ENCODE assay signal across 8 cellular contexts in the genomic region with DNA sequence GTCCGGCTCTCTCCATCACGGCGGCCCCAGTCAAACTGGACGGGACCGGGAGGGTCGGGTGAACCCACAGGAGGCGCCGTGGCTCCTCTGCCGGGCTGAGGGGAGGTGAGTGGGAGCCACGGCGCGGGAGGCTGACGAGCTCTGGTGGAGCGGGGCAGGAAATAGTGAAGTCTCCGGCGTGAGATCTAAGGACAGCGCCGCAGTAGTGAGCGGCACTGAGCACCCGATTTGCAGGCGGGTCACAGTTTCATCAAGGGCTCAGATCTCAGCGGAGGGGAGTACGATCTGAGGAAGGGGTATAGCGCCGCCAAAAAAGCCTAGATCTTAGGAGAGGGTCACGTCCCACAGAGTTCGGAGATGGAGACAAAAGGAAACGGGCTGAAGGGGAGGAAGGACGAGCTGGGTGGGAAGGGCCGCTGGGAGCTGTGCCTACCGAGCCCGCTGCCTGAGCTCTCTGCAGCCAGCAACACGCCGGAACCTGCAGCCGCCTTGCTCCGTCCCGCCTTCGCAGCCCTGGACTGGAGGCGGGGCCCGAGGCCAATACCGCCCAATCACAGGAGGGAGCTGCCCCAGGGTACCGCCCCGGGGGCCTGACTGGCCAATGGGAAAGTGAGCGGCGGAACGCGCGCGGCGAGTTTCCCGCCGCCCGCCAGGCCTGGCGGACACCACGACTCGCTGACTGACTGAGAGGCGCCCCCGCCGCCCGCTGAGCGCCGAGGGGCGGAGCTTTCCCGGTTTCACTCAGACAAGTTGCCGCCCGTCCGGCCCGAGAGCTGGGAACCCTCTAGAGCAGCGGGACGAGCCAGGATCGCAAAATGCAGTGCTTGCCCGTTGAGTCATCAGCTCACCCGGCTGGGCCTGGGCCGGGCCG. TPM values are rescaled to one million over a fixed set of nuclear protein-coding genes. Genes with fewer than 3 reads are reported as not detected.
DNase-seq lines count a peak whose midpoint lies in the region; ATAC-seq and TF ChIP-seq lines count a peak whose summit lies in the region.

No MANE protein-coding gene starts in this region.

- H3K9me3 ChIP-seq in PC-3 (ENCODE audit: low read length) (no peaks in the 10 kb centered on the region), mucosa of rectum (ENCODE audit: control insufficient read depth in 2 of 2, low read length in 2 of 2) (no peaks in the 10 kb centered on the region)

- peaks cover 20% of the 10 kb centered on the region for H3K79me2 ChIP-seq in PC-3 (ENCODE audit: low read length)

- POLR2A ChIA-PET in PC-3 (lab: Charles Lee; ENCODE audit: unreplicated experiment) = interaction anchor here (0.5 to 1.6 kb wide), 8 partner anchors 10 to 308 kb away, joined by 3 to 7 read pairs (median 4); no protein-coding TSS in a partner anchor

- in situ Hi-C loops in KBM-7 (cut with MboI; ENCODE audit: low pct_unique_long_range_greater_than_20kb, low sequenced_read_pairs) = no loop called here

- peaks cover 7% of the 10 kb centered on the region; the same call in 1 of the 2 replicates for H4K20me1 ChIP-seq in PC-3 (ENCODE audit: low read length)

- no peaks in the 10 kb centered on the region for H3K9me2 ChIP-seq in PC-3 (replicated peaks; ENCODE audit: low read length)

- H3K36me3 ChIP-seq in PC-3 (ENCODE audit: low read depth, low read length) (no peaks in the 10 kb centered on the region), mucosa of rectum (ENCODE audit: control insufficient read depth in 2 of 2, insufficient read depth in 2 of 2, low read length in 2 of 2) (no peaks in the 10 kb centered on the region)

- TF ChIP-seq POLR2A in erythroblast (IDR thresholded peaks at IDR 0.05; ENCODE audit: low read length) = peak; percentile 91

- H3K27ac ChIP-seq in PC-3 (ENCODE audit: low read length) = peak overlapping the region; percentile 95
- H3K27ac ChIP-seq in mucosa of rectum (ENCODE audit: low read depth in 2 of 2, low read length in 2 of 2) = peak overlapping the region; percentile 97 to 98

- peak overlapping the region; percentile 96 for H3K27ac Mint-ChIP-seq in activated T-cell treated with anti-CD3 and anti-CD28 coated beads, Interleukin-2, amount 50 U/mL, for 24 hours

- H3K9me3 Mint-ChIP-seq in activated T-cell treated with anti-CD3 and anti-CD28 coated beads, Interleukin-2, amount 50 U/mL, for 24 hours = no peaks in the 10 kb centered on the region

- H3K4me1 ChIP-seq in PC-3 (ENCODE audit: insufficient read depth, low read length) = peaks cover 43% of the 10 kb centered on the region
- H3K4me1 ChIP-seq in mucosa of rectum (ENCODE audit: control insufficient read depth in 2 of 2, insufficient read depth in 2 of 2, low read length in 2 of 2) = peaks cover 11 to 21% of the 10 kb centered on the region in 2 donors

- BruUV-seq in PC-3 (replicated peaks; lab: Mats Ljungman, UMichigan) = TSS peak; percentile 54

- H3F3A ChIP-seq in PC-3 (ENCODE audit: low read length, unreplicated experiment) = peaks cover 16% of the 10 kb centered on the region

- H3K4me3 ChIP-seq in PC-3 (ENCODE audit: low read length) (peak overlapping the region; percentile 90), mucosa of rectum (ENCODE audit: low read length in 2 of 2) (peak overlapping the region; percentile 85 to 87)

- H3K36me3 Mint-ChIP-seq in activated T-cell treated with anti-CD3 and anti-CD28 coated beads, Interleukin-2, amount 50 U/mL, for 24 hours (ENCODE audit: low read depth) = peaks cover 7% of the 10 kb centered on the region

- H3K27me3 ChIP-seq in PC-3 (ENCODE audit: low read length) (no peaks in the 10 kb centered on the region), mucosa of rectum (ENCODE audit: control insufficient read depth in 2 of 2, insufficient read depth in 2 of 2, low read length in 2 of 2) (no peaks in the 10 kb centered on the region)

- ATAC-seq in GM21717 (IDR thresholded peaks at IDR 0.05; ENCODE audit: unreplicated experiment) (peak; percentile 86), PC-3 (peak; percentile 64)

- H3K27me3 Mint-ChIP-seq in activated T-cell treated with anti-CD3 and anti-CD28 coated beads, Interleukin-2, amount 50 U/mL, for 24 hours = no peaks in the 10 kb centered on the region

- peak overlapping the region; percentile 93 for H3K9ac ChIP-seq in PC-3 (ENCODE audit: low read length)
- peak overlapping the region; percentile 95 to 97 for H3K9ac ChIP-seq in mucosa of rectum (ENCODE audit: low read depth in 1 of 2, low read length in 2 of 2)

- peaks cover 30% of the 10 kb centered on the region for H3K4me1 Mint-ChIP-seq in activated T-cell treated with anti-CD3 and anti-CD28 coated beads, Interleukin-2, amount 50 U/mL, for 24 hours (ENCODE audit: low read depth)

- 0 out of 2 replicates have a peak, but pooled peaks have one; percentile 20 for TF ChIP-seq CTCF in PC-3 (conservative IDR thresholded peaks at IDR 0.05; ENCODE audit: low read depth, low read length)

- intact Hi-C loops in PC-3 (cut with micrococcal nuclease) = loop anchor here (1.0 to 10.0 kb wide), 3 partner anchors 13 to 170 kb away; partner anchors contain the start of genes ARID1A and PIGV

- DNase-seq in DMS53 treated with DMSO at 0.1 percent for 48 hours (lab: John Stamatoyannopoulos, UW; ENCODE audit: unreplicated experiment) (peak; percentile 97), KBM-7 (peak; percentile 99), PC-3 (peak; percentile 99), erythroblast (lab: John Stamatoyannopoulos, UW) (peak; percentile 97 to 98)
- peak; percentile 96 for DNase-seq in activated T-cell treated with anti-CD3 and anti-CD28 coated beads, Interleukin-2, amount 50 U/mL, for 24 hours
- DNase-seq in stimulated activated CD8-positive, alpha-beta memory T cell treated with anti-CD3 and anti-CD28 coated beads, Interleukin-4, amount 100 ng/mL, for 4 hours (ENCODE audit: low read depth in 2 of 2, low spot score in 1 of 2) = peak; percentile 69 to 89

- CTCF ChIA-PET in PC-3 (lab: Charles Lee) = interaction anchor here (0.6 to 1.2 kb wide), 5 partner anchors 15 to 588 kb away, joined by 3 to 9 read pairs (median 5); partner anchors contain the start of gene GPATCH3

- peak overlapping the region; percentile 55 for H2AFZ ChIP-seq in PC-3 (ENCODE audit: low read length)

- H3K4me3 Mint-ChIP-seq in activated T-cell treated with anti-CD3 and anti-CD28 coated beads, Interleukin-2, amount 50 U/mL, for 24 hours = peak overlapping the region; percentile 90

- H3K4me2 ChIP-seq in PC-3 (ENCODE audit: low read length) = peak overlapping the region; percentile 85

RNA-seq across cellular contexts. Expression of gene SFN, which starts 1.9 kb away (rescaled TPM):
- total RNA-seq in PC-3 (2014; rRNA removed) = 411 and 577 TPM in 2 replicates

RNA-seq across cellular contexts. Expression of gene GPN2, which starts 25.2 kb away (rescaled TPM):
- 24.6 and 28.2 TPM in 2 replicates for total RNA-seq in PC-3 (2014; rRNA removed)

RNA-seq across cellular contexts. Expression of gene GPATCH3, which starts 35.4 kb away (rescaled TPM):
- 16.1 and 18.8 TPM in 2 replicates for total RNA-seq in PC-3 (2014; rRNA removed)

RNA-seq across cellular contexts. Expression of gene ZDHHC18, which starts 38.4 kb away (rescaled TPM):
- total RNA-seq in PC-3 (2014; rRNA removed) = 18.1 and 26.9 TPM in 2 replicates

RNA-seq across cellular contexts. Expression of gene NR0B2, which starts 48.9 kb away (rescaled TPM):
- total RNA-seq in PC-3 (2014; rRNA removed) = not detected in 2 replicates

Comparison
In these comparisons a context has a peak if more than half of its experiments do, and no peak if none do; other contexts are left out.
1. Peak in every context shown above with its lines: DNase-seq, ATAC-seq, H3K4me3 ChIP-seq and H3K27ac ChIP-seq.